ENCODE assay signal across 15 cellular contexts in genomic region chr3:150293401-150294001, GRCh38.
DNase-seq lines count a peak whose midpoint lies in the region; ATAC-seq and TF ChIP-seq lines count a peak whose summit lies in the region.
"Had no signal": no experiment of that assay in that cellular context is flagged by ENCODE, and none has a peak within 500 bp of the region (broad histone marks: within the 10 kb centered on the region; RNA-seq: fewer than 3 reads in every experiment).

No MANE protein-coding gene starts in this region.

- peak overlapping the region; percentile 31 for H3K9ac ChIP-seq in mesenchymal stem cell (ENCODE audit: low read length)
- H3K9ac ChIP-seq: parathyroid adenoma had no signal

- intact Hi-C loops in Caco-2 (cut with micrococcal nuclease; ENCODE audit: unreplicated experiment) (no loop called here), dorsolateral prefrontal cortex (cut with DNase I) (no loop called here)

- H3K4me1 Mint-ChIP-seq in Caco-2 (ENCODE audit: low read depth, unreplicated experiment) = peaks cover 6% of the 10 kb centered on the region
- H3K4me1 Mint-ChIP-seq: B cell had no signal

- H3K4me3 ChIP-seq in AG10803 (ENCODE audit: low read length) = peak overlapping the region; percentile 12
- no peak overlapping the region for H3K4me3 ChIP-seq in Jurkat, Clone E6-1 (ENCODE audit: low read length)
- H3K4me3 ChIP-seq in brain microvascular endothelial cell (ENCODE audit: low read depth, low read length) = no peak overlapping the region
- no peak overlapping the region for H3K4me3 ChIP-seq in mesenchymal stem cell (ENCODE audit: insufficient read depth in 1 of 2, low read depth in 1 of 2, low read length in 2 of 2)
- H3K4me3 ChIP-seq in Caco-2 (ENCODE audit: low read depth, low read length) = no peak overlapping the region
- H3K4me3 ChIP-seq in BE2C (ENCODE audit: low read depth, low read length) = no peak overlapping the region
- no peak overlapping the region for H3K4me3 ChIP-seq in dorsolateral prefrontal cortex
- H3K4me3 ChIP-seq: upper lobe of left lung had no signal

- no peaks in the 10 kb centered on the region for H3K36me3 Mint-ChIP-seq in Caco-2 (ENCODE audit: insufficient read depth, unreplicated experiment)

- 74% methylated on average over 6 of the region's 7 CpGs for WGBS in mesenchymal stem cell

- H3K4ac ChIP-seq in mesenchymal stem cell (ENCODE audit: low read depth in 1 of 2, low read length in 2 of 2) = no peak overlapping the region

- DNase-seq in AG10803 (ENCODE audit: low read depth) (peak; percentile 99), brain microvascular endothelial cell (peak; percentile 74), mesenchymal stem cell (peak; percentile 56), Caco-2 (no peak), BE2C (no peak), dorsolateral prefrontal cortex (no peak)
- peak; percentile 73 for DNase-seq in Jurkat, Clone E6-1 (ENCODE audit: low read depth, low spot score)
- DNase-seq: central memory CD4-positive, alpha-beta T cell; GOT3; stimulated activated CD4-positive, alpha-beta T cell treated with anti-CD3 and anti-CD28 coated beads, Interleukin-2, amount 100 ng/mL, for 24 hours; upper lobe of left lung had no signal

- no peaks in the 10 kb centered on the region for H3K27me3 ChIP-seq in brain microvascular endothelial cell (replicated peaks)
- H3K27me3 ChIP-seq in mesenchymal stem cell (ENCODE audit: control insufficient read depth in 1 of 2, insufficient read depth in 1 of 2, low read length in 2 of 2) = no peaks in the 10 kb centered on the region
- no peaks in the 10 kb centered on the region for H3K27me3 ChIP-seq in Caco-2 (replicated peaks; ENCODE audit: control insufficient read depth, insufficient read depth, low read length)
- no peaks in the 10 kb centered on the region for H3K27me3 ChIP-seq in BE2C
- H3K27me3 ChIP-seq in dorsolateral prefrontal cortex = peaks cover 0 to 3% (median 0%) of the 10 kb centered on the region in 45 donors
- H3K27me3 ChIP-seq: upper lobe of left lung had no signal

- peak overlapping the region; percentile 52 for H2BK15ac ChIP-seq in mesenchymal stem cell (ENCODE audit: low read depth, poor library complexity, severe bottlenecking)

- H3K14ac ChIP-seq in mesenchymal stem cell (ENCODE audit: low read length in 2 of 2) = no peak overlapping the region

- peak overlapping the region; percentile 39 for H2BK5ac ChIP-seq in mesenchymal stem cell (ENCODE audit: low read depth, low read length, poor library complexity, severe bottlenecking)

- peak overlapping the region; percentile 42 for H2BK120ac ChIP-seq in mesenchymal stem cell (ENCODE audit: low read depth, low read length)

- CTCF ChIA-PET in Caco-2 (lab: Charles Lee) = no interaction called here

- H2AFZ ChIP-seq in mesenchymal stem cell (ENCODE audit: low read depth, low read length) = no peak overlapping the region
- H2AFZ ChIP-seq: parathyroid adenoma had no signal

- no TSS peak for BruUV-seq in Caco-2 (replicated peaks; lab: Mats Ljungman, UMichigan)

- TF ChIP-seq CTCF in AG10803 (conservative IDR thresholded peaks at IDR 0.05; ENCODE audit: low read length) = no peak
- no peak for TF ChIP-seq CTCF in brain microvascular endothelial cell (IDR thresholded peaks at IDR 0.05; ENCODE audit: low read depth, low read length, missing control alignments)
- TF ChIP-seq CTCF in Caco-2 (IDR thresholded peaks at IDR 0.05; ENCODE audit: insufficient read depth in 1 of 2, low read depth in 1 of 2, low read length in 1 of 2, severe bottlenecking in 1 of 2, unreplicated experiment in 1 of 2) = no peak
- TF ChIP-seq CTCF in BE2C (IDR thresholded peaks at IDR 0.05; ENCODE audit: low read depth, low read length) = no peak
- no peak for TF ChIP-seq CTCF in dorsolateral prefrontal cortex (IDR thresholded peaks at IDR 0.05 in 54 of 56, conservative IDR thresholded peaks at IDR 0.05 in 2 of 56; ENCODE audit: low read depth in 1 of 56, partially characterized antibody in 56 of 56)

- no peaks in the 10 kb centered on the region for H3K36me3 ChIP-seq in brain microvascular endothelial cell (replicated peaks)
- no peaks in the 10 kb centered on the region for H3K36me3 ChIP-seq in mesenchymal stem cell (ENCODE audit: control insufficient read depth in 1 of 2, insufficient read depth in 2 of 2, low read depth in 1 of 2, low read length in 2 of 2)
- H3K36me3 ChIP-seq in Caco-2 (ENCODE audit: control insufficient read depth, insufficient read depth, low read length) = no peaks in the 10 kb centered on the region
- H3K36me3 ChIP-seq in BE2C = no peaks in the 10 kb centered on the region
- H3K36me3 ChIP-seq: upper lobe of left lung had no signal

- no peak for ATAC-seq in GM21737 (IDR thresholded peaks at IDR 0.05; ENCODE audit: unreplicated experiment)

- peaks cover 14% of the 10 kb centered on the region for H3K9me3 Mint-ChIP-seq in Caco-2 (ENCODE audit: unreplicated experiment)

- no peak overlapping the region for H3K27ac Mint-ChIP-seq in Caco-2 (ENCODE audit: unreplicated experiment)
- H3K27ac Mint-ChIP-seq: B cell had no signal

- in situ Hi-C loops in brain microvascular endothelial cell (cut with HindIII; ENCODE audit: low pct_ligation_motif_present, low sequenced_read_pairs) = no loop called here

- H2AK5ac ChIP-seq in mesenchymal stem cell (ENCODE audit: low read length, severe bottlenecking) = peak overlapping the region; percentile 73

- POLR2A ChIA-PET in Caco-2 (lab: Charles Lee) = interaction anchor here (0.7 kb wide), 1 partner anchor 54 kb away, joined by 3 read pairs; no protein-coding TSS in a partner anchor

- H3K79me1 ChIP-seq in mesenchymal stem cell (replicated peaks; ENCODE audit: low read length, poor library complexity, severe bottlenecking) = peaks cover 2% of the 10 kb centered on the region

- H3K4me2 ChIP-seq in mesenchymal stem cell (ENCODE audit: low read length, poor library complexity, severe bottlenecking) = no peak overlapping the region

- H3K4me3 Mint-ChIP-seq in Caco-2 (ENCODE audit: unreplicated experiment) = no peak overlapping the region
- H3K4me3 Mint-ChIP-seq: B cell had no signal

- H2BK12ac ChIP-seq in mesenchymal stem cell (ENCODE audit: low read length in 2 of 2) = peak overlapping the region; percentile 39 to 77

- peak overlapping the region; percentile 69 for H4K8ac ChIP-seq in mesenchymal stem cell (ENCODE audit: low read length)

- H3K23ac ChIP-seq in mesenchymal stem cell (ENCODE audit: low read length in 2 of 2) = no peak overlapping the region

- peak overlapping the region; percentile 86 for H4K91ac ChIP-seq in mesenchymal stem cell (ENCODE audit: low read length)

- no peaks in the 10 kb centered on the region for H3K27me3 Mint-ChIP-seq in Caco-2 (ENCODE audit: insufficient read depth, unreplicated experiment)

- H3K4me1 ChIP-seq in mesenchymal stem cell (ENCODE audit: control insufficient read depth, insufficient read depth, low read depth, low read length) = peaks cover 4% of the 10 kb centered on the region
- 0 out of 2 replicates have a peak, but pooled peaks cover 12% of the 10 kb centered on the region for H3K4me1 ChIP-seq in Caco-2
- H3K4me1 ChIP-seq in BE2C = no peaks in the 10 kb centered on the region
- H3K4me1 ChIP-seq: parathyroid adenoma, upper lobe of left lung had no signal

- H3K9me3 ChIP-seq in mesenchymal stem cell (ENCODE audit: control insufficient read depth, low read length) (no peaks in the 10 kb centered on the region), Caco-2 (peaks cover 6% of the 10 kb centered on the region; the same call in 1 of the 2 replicates), BE2C (no peaks in the 10 kb centered on the region)
- H3K9me3 ChIP-seq: upper lobe of left lung had no signal

- peak overlapping the region; percentile 16 to 26 for H3K18ac ChIP-seq in mesenchymal stem cell (ENCODE audit: low read depth in 1 of 2, low read length in 2 of 2)

- peak overlapping the region; percentile 95 for H3K27ac ChIP-seq in brain microvascular endothelial cell
- peak overlapping the region; percentile 97 for H3K27ac ChIP-seq in mesenchymal stem cell (ENCODE audit: low read length, poor library complexity, severe bottlenecking)
- no peak overlapping the region for H3K27ac ChIP-seq in dorsolateral prefrontal cortex
- H3K27ac ChIP-seq: HL-60, parathyroid adenoma, upper lobe of left lung had no signal

Comparison
In these comparisons a context has a peak if more than half of its experiments do, and no peak if none do; other contexts are left out.
1. DNase-seq: peak in AG10803 (single experiment), Jurkat, Clone E6-1 (single experiment), brain microvascular endothelial cell (single experiment) and mesenchymal stem cell (single experiment); none in Caco-2 (0 of 2), BE2C (single experiment) and dorsolateral prefrontal cortex (0 of 10).
2. H3K27ac ChIP-seq: peak in brain microvascular endothelial cell (single experiment) and mesenchymal stem cell (single experiment); none in dorsolateral prefrontal cortex (0 of 59).